30 cellular contexts compared by ENCODE assay signal in the genomic region with DNA sequence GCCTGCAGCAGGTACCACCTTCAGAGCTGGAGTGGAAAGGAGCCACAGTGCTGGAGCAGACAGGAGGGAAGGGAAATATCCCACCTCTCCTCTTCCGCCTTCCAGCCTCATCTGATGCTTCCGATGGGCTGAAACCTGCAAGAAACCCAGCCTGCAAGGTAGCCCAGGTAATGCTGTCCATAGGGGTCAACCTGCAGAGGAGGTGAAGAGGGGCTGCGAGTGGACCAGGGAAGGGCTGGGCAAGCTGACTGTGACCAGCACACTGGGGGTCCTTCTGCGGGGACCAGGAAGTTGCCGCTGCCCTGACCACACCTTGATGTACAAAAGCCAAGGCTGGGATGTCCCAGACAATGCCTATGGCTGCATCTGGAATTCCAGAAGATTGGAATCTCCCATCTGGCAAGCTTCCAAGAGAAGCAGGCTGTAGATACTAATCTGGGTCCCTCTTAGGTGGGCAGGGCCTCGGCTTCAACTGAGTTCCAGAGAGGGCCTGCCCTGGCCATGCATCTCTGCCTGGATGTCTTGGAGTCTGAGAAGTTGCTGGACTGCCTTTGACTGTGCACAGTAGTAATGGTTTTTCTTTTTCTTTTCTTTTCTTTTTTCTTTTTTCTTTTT. TPM values are rescaled to one million over a fixed set of nuclear protein-coding genes. Genes with fewer than 3 reads are reported as not detected.
DNase-seq lines count a peak whose midpoint lies in the region; ATAC-seq and TF ChIP-seq lines count a peak whose summit lies in the region.
"Had no signal": no experiment of that assay in that cellular context is flagged by ENCODE, and none has a peak within 500 bp of the region (broad histone marks: within the 10 kb centered on the region; RNA-seq: fewer than 3 reads in every experiment).

No MANE protein-coding gene starts in this region.

- ATAC-seq in Panc1: no peak
- ATAC-seq in HG03039 (IDR thresholded peaks at IDR 0.05; ENCODE audit: unreplicated experiment): no peak
- ATAC-seq: body of pancreas; left cardiac atrium; stimulated activated effector memory CD8-positive, alpha-beta T cell treated with anti-CD3 and anti-CD28 coated beads, Interleukin-12 subunit alpha, Interleukin-12 subunit beta, amount 100 ng/mL, for 72 hours; WTC11 had no signal

- no peak for TF ChIP-seq CTCF in Panc1 (IDR thresholded peaks at IDR 0.05)
- TF ChIP-seq CTCF in tibial artery (IDR thresholded peaks at IDR 0.05): no peak

- H3K27me3 ChIP-seq in Panc1 (ENCODE audit: control insufficient read depth, insufficient read depth, low read length) (no peaks in the 10 kb centered on the region), tibial artery (no peaks in the 10 kb centered on the region)
- H3K27me3 ChIP-seq: ovary had no signal

- H3K36me3 ChIP-seq in Panc1 (ENCODE audit: control insufficient read depth, insufficient read depth, low read length) (no peaks in the 10 kb centered on the region), tibial artery (peaks cover 0 to 5% (median 0%) of the 10 kb centered on the region in 3 donors)
- H3K36me3 ChIP-seq: ovary, upper lobe of left lung had no signal

- POLR2A ChIA-PET in Panc1 (lab: Charles Lee): no interaction called here

- H3K4me3 ChIP-seq in Panc1 (ENCODE audit: low read depth in 2 of 2, low read length in 2 of 2) (no peak overlapping the region), tibial artery (no peak overlapping the region)
- H3K4me3 ChIP-seq: body of pancreas, hepatocyte, ovary, upper lobe of left lung had no signal

- H3K9me3 ChIP-seq in Panc1 (ENCODE audit: control insufficient read depth, insufficient read depth, low read depth, low read length) (no peaks in the 10 kb centered on the region), tibial artery (no peaks in the 10 kb centered on the region)
- H3K9me3 ChIP-seq: body of pancreas, Caco-2, ovary, upper lobe of left lung had no signal

- CTCF ChIA-PET in Panc1 (lab: Charles Lee): no interaction called here

- intact Hi-C loops in Panc1 (cut with micrococcal nuclease; ENCODE audit: unreplicated experiment): no loop called here
- intact Hi-C loops in tibial artery (cut with DNase I; ENCODE audit: low total_unique reads): no loop called here

- in situ Hi-C loops in Panc1 (cut with HindIII; ENCODE audit: low pct_unique_long_range_greater_than_20kb, low sequenced_read_pairs): no loop called here

- H3K4me1 ChIP-seq in Panc1 (ENCODE audit: control insufficient read depth, insufficient read depth, low read length): peaks cover 53% of the 10 kb centered on the region
- H3K4me1 ChIP-seq in tibial artery: peaks cover 0 to 98% (median 65%) of the 10 kb centered on the region in 4 donors
- H3K4me1 ChIP-seq: Caco-2 had no signal

- DNase-seq in EL (peak; percentile 41), Panc1 (ENCODE audit: low read depth, low spot score) (no peak), dermis blood vessel endothelial cell (peak; percentile 41), tibial artery (peak in 1 of 2 donors; percentile 57), NOMO-1 (lab: John Stamatoyannopoulos, UW; ENCODE audit: unreplicated experiment in 2 of 2) (no peak)
- DNase-seq in activated CD8-positive, alpha-beta memory T cell treated with anti-CD3 and anti-CD28 coated beads, Interleukin-2, amount 50 U/mL, for 4 hours: no peak
- DNase-seq in activated naive CD4-positive, alpha-beta T cell treated with Interleukin-2 at 50 U/mL for 16 hours: no peak
- DNase-seq: activated naive CD8-positive, alpha-beta T cell treated with anti-CD3 and anti-CD28 coated beads, Interleukin-2, amount 50 U/mL, for 24 hours; activated T-cell treated with anti-CD3 and anti-CD28 coated beads, Interleukin-2, amount 50 U/mL, for 48 hours; body of pancreas; Caco-2; DMS79; left cardiac atrium; mammary epithelial cell; MM.1S; NCI-H1105 treated with DMSO at 0.1 percent for 48 hours; NCI-H1930; NCI-H2171 treated with DMSO at 0.1 percent for 48 hours; NCI-H524 treated with DMSO at 0.1 percent for 48 hours; ovary; stimulated activated CD4-positive, alpha-beta T cell treated with anti-CD3 and anti-CD28 coated beads, Interleukin-15, amount 100 ng/mL, for 24 hours; T-helper 1 cell; upper lobe of left lung had no signal

- peak overlapping the region; percentile 97 for H3K27ac ChIP-seq in Panc1 (ENCODE audit: low read length)
- peak overlapping the region; percentile 95 to 97 for H3K27ac ChIP-seq in tibial artery
- H3K27ac ChIP-seq: body of pancreas, C4-2B, hepatocyte, KMS-11, upper lobe of left lung had no signal

- BruUV-seq in Panc1 (replicated peaks; lab: Mats Ljungman, UMichigan): no TSS peak

RNA-seq across cellular contexts. Expression of a gene that starts 5.8 kb away (rescaled TPM):
- total RNA-seq in Panc1 (2021; ENCODE audit: unreplicated experiment) (9.3 TPM), dermis blood vessel endothelial cell (0.68 and 2.2 TPM in 2 replicates)
- polyA plus RNA-seq in Panc1 (2012; ENCODE audit: insufficient read length): 22.1 TPM
- total RNA-seq: subcutaneous adipose tissue had no signal

RNA-seq across cellular contexts. Expression of a gene that starts 17.5 kb away (rescaled TPM):
- total RNA-seq in Panc1 (2021; ENCODE audit: unreplicated experiment) (14.9 TPM), dermis blood vessel endothelial cell (2.2 and 8.1 TPM in 2 replicates)
- polyA plus RNA-seq in Panc1 (2012; ENCODE audit: insufficient read length): 19.8 TPM
- total RNA-seq: Caco-2, hepatocyte had no signal

RNA-seq across cellular contexts. Expression of a gene that starts 29.1 kb away (rescaled TPM):
- total RNA-seq in Panc1 (2021; ENCODE audit: unreplicated experiment): 16.5 TPM
- 9.5 TPM for polyA plus RNA-seq in Panc1 (2012; ENCODE audit: insufficient read length)
- 14.5 and 17.7 TPM in 2 replicates for total RNA-seq in dermis blood vessel endothelial cell

Comparison
In these comparisons a context has a peak if more than half of its experiments do, and no peak if none do; other contexts are left out.
1. DNase-seq: peak in EL (single experiment) and dermis blood vessel endothelial cell (single experiment); none in Panc1 (single experiment), activated CD8-positive, alpha-beta memory T cell treated with anti-CD3 and anti-CD28 coated beads, Interleukin-2, amount 50 U/mL, for 4 hours (single experiment), activated naive CD4-positive, alpha-beta T cell treated with Interleukin-2 at 50 U/mL for 16 hours (single experiment) and NOMO-1 (0 of 2).